Comparison of ENCODE assay signal across 23 cellular contexts in genomic region chr9:133331641-133332380, GRCh38. TPM values are rescaled to one million over a fixed set of nuclear protein-coding genes. Genes with fewer than 3 reads are reported as not detected.
DNase-seq lines count a peak whose midpoint lies in the region; ATAC-seq, FAIRE-seq and TF ChIP-seq lines count a peak whose summit lies in the region.
"Had no signal": no experiment of that assay in that cellular context is flagged by ENCODE, and none has a peak within 500 bp of the region (broad histone marks: within the 10 kb centered on the region; RNA-seq: fewer than 3 reads in every experiment).

No MANE protein-coding gene starts in this region.

- no peak overlapping the region for H3K9ac ChIP-seq in astrocyte (ENCODE audit: low read length)
- H3K9ac ChIP-seq: GM23248 had no signal

- no peak overlapping the region for H2AFZ ChIP-seq in astrocyte (ENCODE audit: low read depth, low read length)
- H2AFZ ChIP-seq: GM23248 had no signal

- no peak overlapping the region for H3K4me3 ChIP-seq in astrocyte (ENCODE audit: insufficient read depth, low read depth, low read length)
- H3K4me3 ChIP-seq: GM23248 had no signal

- intact Hi-C loops in cardiac septum (cut with DNase I), result loop anchor here (5.0 kb wide), 1 partner anchor 145 kb away; no protein-coding TSS in a partner anchor
- intact Hi-C loops in left cardiac atrium (cut with DNase I), result no loop called here
- intact Hi-C loops in Right ventricle myocardium superior (cut with DNase I), result loop anchor here (5.0 kb wide), 1 partner anchor 145 kb away; no protein-coding TSS in a partner anchor

- no peak for TF ChIP-seq CTCF in astrocyte (IDR thresholded peaks at IDR 0.05; ENCODE audit: insufficient read depth, low read depth, low read length)
- no peak for TF ChIP-seq CTCF in nephron (IDR thresholded peaks at IDR 0.05; ENCODE audit: unreplicated experiment in 3 of 3)

- H3K9me3 ChIP-seq in astrocyte (ENCODE audit: insufficient read depth, low read depth, low read length), result no peaks in the 10 kb centered on the region
- H3K9me3 ChIP-seq: BE2C had no signal

- H3K36me3 Mint-ChIP-seq in astrocyte (ENCODE audit: low read depth, unreplicated experiment) (peaks cover 19% of the 10 kb centered on the region), nephron (ENCODE audit: low read depth) (peaks cover 56% of the 10 kb centered on the region)

- DNase-seq in cardiac septum (ENCODE audit: low spot score) (peak; percentile 63), left cardiac atrium (no peak), astrocyte (ENCODE audit: low read depth) (no peak), ureter (ENCODE audit: low spot score) (peak; percentile 40), Right ventricle myocardium superior (no peak), NCI-H526 (lab: John Stamatoyannopoulos, UW) (no peak)
- DNase-seq: BE2C, DMS79 treated with DMSO at 0.1 percent for 48 hours, GM23248, KBM-7, NCI-H1048, NCI-H146, NCI-H2081 treated with DMSO at 0.1 percent for 48 hours, NCI-H524, OCI-M1, RPMI8226 had no signal

- peaks cover 7% of the 10 kb centered on the region for H3K4me1 ChIP-seq in astrocyte (ENCODE audit: insufficient read depth, low read length)
- H3K4me1 ChIP-seq: BE2C had no signal

- H3K27ac Mint-ChIP-seq in astrocyte (ENCODE audit: unreplicated experiment), result peak overlapping the region; percentile 34
- no peak overlapping the region for H3K27ac Mint-ChIP-seq in nephron

- FAIRE-seq in astrocyte (lab: Jason Lieb, UNC), result no peak
- FAIRE-seq: G401.6, GM12891, GM19239 had no signal

- no peak overlapping the region for H3K4me2 ChIP-seq in astrocyte (ENCODE audit: low read length)

- peaks cover 14% of the 10 kb centered on the region for H3K4me1 Mint-ChIP-seq in astrocyte (ENCODE audit: low read depth, unreplicated experiment)
- H3K4me1 Mint-ChIP-seq in nephron, result peaks cover 14% of the 10 kb centered on the region

- no peaks in the 10 kb centered on the region for H3K27me3 ChIP-seq in astrocyte (ENCODE audit: insufficient read depth, low read length)
- H3K27me3 ChIP-seq: BE2C had no signal

- H3K27me3 Mint-ChIP-seq in astrocyte (ENCODE audit: low read depth, unreplicated experiment), result peaks cover 1% of the 10 kb centered on the region
- H3K27me3 Mint-ChIP-seq in nephron (ENCODE audit: low read depth), result no peaks in the 10 kb centered on the region
- H3K27me3 Mint-ChIP-seq: CD4-positive, alpha-beta memory T cell had no signal

- H3K79me2 ChIP-seq in astrocyte (ENCODE audit: insufficient read depth, low read length), result peaks cover 36% of the 10 kb centered on the region

- H3K36me3 ChIP-seq in astrocyte (ENCODE audit: insufficient read depth, low read length), result peaks cover 24% of the 10 kb centered on the region

- H3K9me3 Mint-ChIP-seq in astrocyte (ENCODE audit: unreplicated experiment) (no peaks in the 10 kb centered on the region), nephron (no peaks in the 10 kb centered on the region)

- no peak overlapping the region for H3K27ac ChIP-seq in astrocyte (ENCODE audit: low read depth, low read length)
- H3K27ac ChIP-seq: GM23248, HL-60 had no signal

- no peak overlapping the region for H3K4me3 Mint-ChIP-seq in astrocyte (ENCODE audit: unreplicated experiment)
- H3K4me3 Mint-ChIP-seq in nephron, result peak overlapping the region in 2 of 3 experiments; percentile 19 to 22
- H3K4me3 Mint-ChIP-seq: CD4-positive, alpha-beta memory T cell had no signal

- peaks cover 40% of the 10 kb centered on the region for H4K20me1 ChIP-seq in astrocyte (ENCODE audit: insufficient read depth, low read length)

- no peak for ATAC-seq in left cardiac atrium
- no peak for ATAC-seq in Right ventricle myocardium superior (ENCODE audit: poor library complexity)
- ATAC-seq in GM21367 (IDR thresholded peaks at IDR 0.05; ENCODE audit: unreplicated experiment), result no peak

RNA-seq across cellular contexts. Expression of gene SURF6, which starts 4.2 kb away (rescaled TPM):
- total RNA-seq in cardiac septum (14.2 TPM), left cardiac atrium (10 to 100 TPM; 11.1 to 12.2 TPM), astrocyte (22.2 and 25.1 TPM in 2 replicates), ureter (19.6 TPM), Right ventricle myocardium superior (11.1 TPM)

RNA-seq across cellular contexts. Expression of gene MED22, which starts 16.1 kb away (rescaled TPM):
- 20.2 TPM for total RNA-seq in cardiac septum
- 10 to 100 TPM; 18.2 to 22.7 TPM for total RNA-seq in left cardiac atrium
- total RNA-seq in astrocyte, result 25.2 and 28.8 TPM in 2 replicates
- 31.2 TPM for total RNA-seq in ureter
- 19.2 TPM for total RNA-seq in Right ventricle myocardium superior

RNA-seq across cellular contexts. Expression of gene RPL7A, which starts 16.2 kb away (rescaled TPM):
- total RNA-seq in cardiac septum (761 TPM), left cardiac atrium (1,000 to 10,000 TPM; 1,074 to 1,076 TPM), astrocyte (1,213 and 1,364 TPM in 2 replicates), ureter (2,501 TPM), Right ventricle myocardium superior (834 TPM)

RNA-seq across cellular contexts. Expression of gene SURF1, which starts 24.5 kb away (rescaled TPM):
- total RNA-seq in cardiac septum, result 58.7 TPM
- 10 to 100 TPM; 34.1 to 42.5 TPM for total RNA-seq in left cardiac atrium
- total RNA-seq in astrocyte, result 35.7 and 35.9 TPM in 2 replicates
- 42.2 TPM for total RNA-seq in ureter
- total RNA-seq in Right ventricle myocardium superior, result 55.4 TPM

RNA-seq across cellular contexts. Expression of gene SURF2, which starts 24.5 kb away (rescaled TPM):
- total RNA-seq in cardiac septum (12.5 TPM), left cardiac atrium (10 to 100 TPM; 10.6 to 15.5 TPM), astrocyte (18.8 and 20.0 TPM in 2 replicates), ureter (26.0 TPM), Right ventricle myocardium superior (14.0 TPM)

Comparison
In these comparisons a context has a peak if more than half of its experiments do, and no peak if none do; other contexts are left out.
1. DNase-seq: peak in cardiac septum (single experiment) and ureter (single experiment); none in left cardiac atrium (single experiment), astrocyte (single experiment), Right ventricle myocardium superior (single experiment) and NCI-H526 (0 of 2).
2. intact Hi-C loops: an anchor here in cardiac septum (5.0 kb wide) and Right ventricle myocardium superior (5.0 kb wide); none called in left cardiac atrium.